13 cellular contexts compared by ENCODE assay signal in genomic region chr16:54374136-54374535, GRCh38.
DNase-seq lines count a peak whose midpoint lies in the region; ATAC-seq and TF ChIP-seq lines count a peak whose summit lies in the region.
"Had no signal": no experiment of that assay in that cellular context is flagged by ENCODE, and none has a peak within 500 bp of the region (broad histone marks: within the 10 kb centered on the region; RNA-seq: fewer than 3 reads in every experiment).

No MANE protein-coding gene starts in this region.

- peaks cover 5% of the 10 kb centered on the region for H3K9me3 Mint-ChIP-seq in natural killer cell treated with Interleukin-12 subunit alpha and Interleukin-12 subunit beta and Interleukin-15 and Interleukin-18, amount 100 ng/mL, for 72 hours

- peaks cover 20 to 56% of the 10 kb centered on the region in 2 donors for H3K27me3 Mint-ChIP-seq in natural killer cell treated with Interleukin-12 subunit alpha and Interleukin-12 subunit beta and Interleukin-15 and Interleukin-18, amount 100 ng/mL, for 72 hours

- WGBS in esophagus muscularis mucosa, result 23% methylated on average over 7 of the region's 7 CpGs

- H3K27me3 ChIP-seq in brain microvascular endothelial cell (replicated peaks) (no peaks in the 10 kb centered on the region), esophagus muscularis mucosa (peaks cover 0 to 65% (median 0%) of the 10 kb centered on the region in 4 donors)

- peaks cover 5 to 13% of the 10 kb centered on the region in 2 donors for H3K4me1 Mint-ChIP-seq in natural killer cell treated with Interleukin-12 subunit alpha and Interleukin-12 subunit beta and Interleukin-15 and Interleukin-18, amount 100 ng/mL, for 72 hours (ENCODE audit: low read depth in 2 of 2)

- TF ChIP-seq EP300 in esophagus muscularis mucosa (IDR thresholded peaks at IDR 0.05), result no peak

- DNase-seq in AG20443 (ENCODE audit: low spot score) (peak; percentile 41), brain microvascular endothelial cell (peak; percentile 12), NCI-H2029 (lab: John Stamatoyannopoulos, UW) (no peak), hepatic stellate cell (ENCODE audit: low spot score) (no peak), esophagus muscularis mucosa (ENCODE audit: extremely low spot score) (no peak)
- no peak for DNase-seq in Jurkat, Clone E6-1 (ENCODE audit: low read depth, low spot score)
- DNase-seq in natural killer cell treated with Interleukin-12 subunit alpha and Interleukin-12 subunit beta and Interleukin-15 and Interleukin-18, amount 100 ng/mL, for 72 hours (ENCODE audit: low spot score), result no peak
- DNase-seq in effector CD4-positive, alpha-beta T cell, result no peak
- DNase-seq: activated CD8-positive, alpha-beta memory T cell treated with anti-CD3 and anti-CD28 coated beads, Interleukin-2, amount 10 ng/mL, durations not matched to agents 7 days and 5 days; NCI-H1930; spleen; stimulated activated CD8-positive, alpha-beta memory T cell treated with anti-CD3 and anti-CD28 coated beads, Interleukin-4, amount 100 ng/mL, for 48 hours; T-helper 17 cell had no signal

- H3K4me1 ChIP-seq in esophagus muscularis mucosa, result peaks cover 0 to 5% (median 2%) of the 10 kb centered on the region in 4 donors
- H3K4me1 ChIP-seq: spleen had no signal

- H3K36me3 ChIP-seq in brain microvascular endothelial cell (replicated peaks) (no peaks in the 10 kb centered on the region), esophagus muscularis mucosa (no peaks in the 10 kb centered on the region)
- H3K36me3 ChIP-seq: spleen had no signal

- TF ChIP-seq POLR2A in esophagus muscularis mucosa (IDR thresholded peaks at IDR 0.05; ENCODE audit: low read depth), result no peak

- peaks cover 5% of the 10 kb centered on the region for H3K36me3 Mint-ChIP-seq in natural killer cell treated with Interleukin-12 subunit alpha and Interleukin-12 subunit beta and Interleukin-15 and Interleukin-18, amount 100 ng/mL, for 72 hours
- H3K36me3 Mint-ChIP-seq: activated CD8-positive, alpha-beta memory T cell treated with anti-CD3 and anti-CD28 coated beads, Interleukin-2, amount 10 ng/mL, durations not matched to agents 7 days and 5 days had no signal

- no peaks in the 10 kb centered on the region for H3K9me3 ChIP-seq in esophagus muscularis mucosa

- in situ Hi-C loops in brain microvascular endothelial cell (cut with HindIII; ENCODE audit: low pct_ligation_motif_present, low sequenced_read_pairs), result no loop called here

- TF ChIP-seq CTCF in brain microvascular endothelial cell (IDR thresholded peaks at IDR 0.05; ENCODE audit: low read depth, low read length, missing control alignments), result no peak
- no peak for TF ChIP-seq CTCF in esophagus muscularis mucosa (IDR thresholded peaks at IDR 0.05)

- no peak overlapping the region for H3K27ac Mint-ChIP-seq in natural killer cell treated with Interleukin-12 subunit alpha and Interleukin-12 subunit beta and Interleukin-15 and Interleukin-18, amount 100 ng/mL, for 72 hours
- H3K27ac Mint-ChIP-seq: activated CD8-positive, alpha-beta memory T cell treated with anti-CD3 and anti-CD28 coated beads, Interleukin-2, amount 10 ng/mL, durations not matched to agents 7 days and 5 days; T-helper 17 cell had no signal

- peak overlapping the region; percentile 21 for H3K4me3 Mint-ChIP-seq in natural killer cell treated with Interleukin-12 subunit alpha and Interleukin-12 subunit beta and Interleukin-15 and Interleukin-18, amount 100 ng/mL, for 72 hours
- H3K4me3 Mint-ChIP-seq: activated CD8-positive, alpha-beta memory T cell treated with anti-CD3 and anti-CD28 coated beads, Interleukin-2, amount 10 ng/mL, durations not matched to agents 7 days and 5 days; T-helper 17 cell had no signal

- peak overlapping the region; percentile 30 for H3K4me3 ChIP-seq in Jurkat, Clone E6-1 (ENCODE audit: low read length)
- peak overlapping the region; percentile 37 for H3K4me3 ChIP-seq in brain microvascular endothelial cell (ENCODE audit: low read depth, low read length)
- H3K4me3 ChIP-seq in esophagus muscularis mucosa, result peak overlapping the region in 1 of 4 donors; percentile 7
- H3K4me3 ChIP-seq: spleen had no signal

- H3K27ac ChIP-seq in brain microvascular endothelial cell (peak overlapping the region; percentile 23), esophagus muscularis mucosa (replicated peaks in 1 of 4) (no peak overlapping the region)
- H3K27ac ChIP-seq: spleen had no signal

- intact Hi-C loops in esophagus muscularis mucosa (cut with DNase I), result no loop called here

- no peak for ATAC-seq in natural killer cell treated with Interleukin-12 subunit alpha and Interleukin-12 subunit beta and Interleukin-15 and Interleukin-18, amount 100 ng/mL, for 72 hours
- ATAC-seq: activated CD8-positive, alpha-beta memory T cell treated with anti-CD3 and anti-CD28 coated beads, Interleukin-2, amount 10 ng/mL, durations not matched to agents 7 days and 5 days; T-helper 17 cell had no signal

Comparison
In these comparisons a context has a peak if more than half of its experiments do, and no peak if none do; other contexts are left out.
1. DNase-seq: peak in AG20443 (single experiment) and brain microvascular endothelial cell (single experiment); none in Jurkat, Clone E6-1 (single experiment), natural killer cell treated with Interleukin-12 subunit alpha and Interleukin-12 subunit beta and Interleukin-15 and Interleukin-18, amount 100 ng/mL, for 72 hours (single experiment), effector CD4-positive, alpha-beta T cell (single experiment), NCI-H2029 (single experiment), hepatic stellate cell (single experiment) and esophagus muscularis mucosa (single experiment).